Comparison of ENCODE assay signal across 27 cellular contexts in genomic region chr1:54846301-54846700, GRCh38. TPM values are rescaled to one million over a fixed set of nuclear protein-coding genes. Genes with fewer than 3 reads are reported as not detected.
"Had no signal": no experiment of that assay in that cellular context is flagged by ENCODE, and none has a peak within 500 bp of the region (broad histone marks: within the 10 kb centered on the region; RNA-seq: fewer than 3 reads in every experiment).

No MANE protein-coding gene starts in this region.

- H3K27ac Mint-ChIP-seq: activated CD4-positive, alpha-beta memory T cell treated with anti-CD3 and anti-CD28 coated beads, Interleukin-2, amount 10 ng/mL, durations not matched to agents 7 days and 5 days; activated CD4-positive, alpha-beta T cell treated with anti-CD3 and anti-CD28 coated beads, Interleukin-2, amount 10 ng/mL, durations not matched to agents 7 days and 5 days; activated naive CD8-positive, alpha-beta T cell; brain had no signal

- H3K36me3 Mint-ChIP-seq: activated naive CD8-positive, alpha-beta T cell had no signal

- ATAC-seq: activated T-cell treated with anti-CD3 and anti-CD28 coated beads, Interleukin-2, amount 50 U/mL, for 4 hours had no signal

- H3K9me3 Mint-ChIP-seq: activated CD4-positive, alpha-beta memory T cell treated with anti-CD3 and anti-CD28 coated beads, Interleukin-2, amount 10 ng/mL, durations not matched to agents 7 days and 5 days; activated CD4-positive, alpha-beta T cell treated with anti-CD3 and anti-CD28 coated beads, Interleukin-2, amount 10 ng/mL, durations not matched to agents 7 days and 5 days; activated T-cell treated with anti-CD3 and anti-CD28 coated beads, Interleukin-2, amount 50 U/mL, for 4 hours; central memory CD8-positive, alpha-beta T cell had no signal

- H3K4me1 Mint-ChIP-seq: activated CD4-positive, alpha-beta memory T cell treated with anti-CD3 and anti-CD28 coated beads, Interleukin-2, amount 10 ng/mL, durations not matched to agents 7 days and 5 days; activated CD4-positive, alpha-beta T cell treated with anti-CD3 and anti-CD28 coated beads, Interleukin-2, amount 10 ng/mL, durations not matched to agents 7 days and 5 days; brain; central memory CD8-positive, alpha-beta T cell had no signal

- DNase-seq: activated CD4-positive, alpha-beta memory T cell treated with anti-CD3 and anti-CD28 coated beads, Interleukin-2, amount 10 ng/mL, durations not matched to agents 7 days and 5 days; activated CD4-positive, alpha-beta T cell treated with anti-CD3 and anti-CD28 coated beads, Interleukin-2, amount 10 ng/mL, durations not matched to agents 7 days and 5 days; activated CD4-positive, CD25-positive, alpha-beta regulatory T cell; activated effector memory CD4-positive, alpha-beta T cell treated with anti-CD3 and anti-CD28 coated beads, Interleukin-2, amount 50 U/mL, for 16 hours; activated naive CD4-positive, alpha-beta T cell treated with Interleukin-2 at 50 U/mL for 16 hours; activated T-cell treated with anti-CD3 and anti-CD28 coated beads, Interleukin-2, amount 50 U/mL, for 4 hours; amygdala; NCI-H1092; NCI-H1417; NCI-H1694; NCI-H2029; NCI-H2107; NCI-H2171 treated with DMSO at 0.1 percent for 48 hours; NCI-H226; NCI-H69; NK-92 treated with Interleukin-12 subunit alpha and Interleukin-12 subunit beta, amount 100 ng/mL, for 24 hours; OCI-M1; Peyer's patch; Right ventricle myocardium superior; SJCRH30; SK-N-SH; T-helper 1 cell had no signal

- H3K4me3 Mint-ChIP-seq: activated CD4-positive, alpha-beta memory T cell treated with anti-CD3 and anti-CD28 coated beads, Interleukin-2, amount 10 ng/mL, durations not matched to agents 7 days and 5 days; activated CD4-positive, alpha-beta T cell treated with anti-CD3 and anti-CD28 coated beads, Interleukin-2, amount 10 ng/mL, durations not matched to agents 7 days and 5 days; activated naive CD8-positive, alpha-beta T cell; activated T-cell treated with anti-CD3 and anti-CD28 coated beads, Interleukin-2, amount 50 U/mL, for 4 hours; brain; central memory CD8-positive, alpha-beta T cell had no signal

- H3K27me3 Mint-ChIP-seq: activated CD4-positive, alpha-beta memory T cell treated with anti-CD3 and anti-CD28 coated beads, Interleukin-2, amount 10 ng/mL, durations not matched to agents 7 days and 5 days; activated CD4-positive, alpha-beta T cell treated with anti-CD3 and anti-CD28 coated beads, Interleukin-2, amount 10 ng/mL, durations not matched to agents 7 days and 5 days; activated naive CD8-positive, alpha-beta T cell; brain; central memory CD8-positive, alpha-beta T cell had no signal

RNA-seq across cellular contexts. Expression of gene TTC22, which starts 45.2 kb away (rescaled TPM):
- total RNA-seq: astrocyte, NCI-H460, Right ventricle myocardium superior, SJCRH30 had no signal
